ENCODE assay signal across 29 cellular contexts in the genomic region with DNA sequence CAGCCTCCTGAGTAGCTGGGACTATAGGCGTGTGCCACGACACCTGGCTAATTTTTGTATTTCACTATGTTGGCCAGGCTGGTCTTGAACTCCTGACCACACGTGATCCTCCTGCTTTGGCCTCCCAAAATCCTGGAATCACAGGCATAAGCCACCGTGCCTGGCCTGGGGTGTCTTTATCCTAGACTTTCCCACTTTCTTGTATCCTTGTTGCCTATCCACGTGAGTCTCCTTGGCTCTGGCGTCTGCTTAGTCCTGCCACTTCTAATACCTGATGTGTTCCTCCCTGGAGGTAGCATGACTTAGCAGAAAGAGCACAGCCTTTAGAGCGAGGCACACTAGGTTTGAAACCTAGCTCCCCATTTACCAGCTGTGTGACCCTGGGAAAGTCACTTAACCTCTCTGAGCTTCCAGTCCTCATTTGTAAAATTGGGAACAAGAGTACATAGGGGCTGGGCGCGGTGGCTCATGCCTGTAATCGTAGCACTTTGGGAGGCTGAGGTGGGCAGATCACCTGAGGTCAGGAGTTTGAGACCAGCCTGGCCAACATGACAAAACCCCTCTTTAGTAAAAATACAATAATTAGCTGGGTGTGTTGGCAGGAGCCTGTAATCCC.
"Had no signal": no experiment of that assay in that cellular context is flagged by ENCODE, and none has a peak within 500 bp of the region (broad histone marks: within the 10 kb centered on the region; RNA-seq: fewer than 3 reads in every experiment).

No MANE protein-coding gene starts in this region.

- H3K27ac ChIP-seq: KMS-11, Peyer's patch, SJSA1 had no signal

- H3K9ac ChIP-seq: KMS-11, SK-N-SH had no signal

- H3K9me3 ChIP-seq: Peyer's patch, SJSA1 had no signal

- H3K4me2 ChIP-seq: KMS-11, SK-N-SH had no signal

- H3K36me3 ChIP-seq: SJSA1 had no signal

- DNase-seq: activated CD4-positive, alpha-beta memory T cell treated with anti-CD3 and anti-CD28 coated beads for 36 hours; activated CD4-positive, alpha-beta T cell treated with anti-CD3 and anti-CD28 coated beads, Interleukin-2, amount 10 ng/mL, durations not matched to agents 7 days and 5 days; activated CD8-positive, alpha-beta memory T cell treated with anti-CD3 and anti-CD28 coated beads, Interleukin-2, amount 50 U/mL, for 4 hours; activated gamma-delta T cell treated with Interleukin-2 at 50 U/mL for 16 hours; activated naive CD4-positive, alpha-beta T cell treated with anti-CD3 and anti-CD28 coated beads for 36 hours; activated T-cell treated with anti-CD3 and anti-CD28 coated beads for 4 hours; activated T-cell treated with anti-CD3 and anti-CD28 coated beads, Interleukin-2, amount 50 U/mL, for 4 hours; anterior cingulate cortex; caudate nucleus; MM.1S; MV-4-11; NCI-H1092; NCI-H1436 treated with DMSO at 0.1 percent for 48 hours; NCI-H1694 treated with DMSO at 0.1 percent for 48 hours; NCI-H2029; NCI-H510A; NCI-H526; NCI-H748 treated with DMSO at 0.1 percent for 48 hours; NK-92 treated with Interleukin-12 subunit alpha and Interleukin-12 subunit beta, amount 100 ng/mL, for 24 hours; PC-3; Peyer's patch; RPMI8226; SHP77 treated with DMSO at 0.1 percent for 48 hours; SK-N-SH had no signal

- H3K4me1 ChIP-seq: Peyer's patch, SJSA1 had no signal

- ATAC-seq: activated naive CD4-positive, alpha-beta T cell treated with anti-CD3 and anti-CD28 coated beads, Interleukin-2, amount 50 U/mL, for 72 hours; activated T-cell treated with anti-CD3 and anti-CD28 coated beads, Interleukin-2, amount 50 U/mL, for 4 hours; PC-3 had no signal

- FAIRE-seq: bronchial epithelial cell, TTC549 had no signal

- H3K27me3 ChIP-seq: Peyer's patch, SJSA1 had no signal

- H3K4me3 ChIP-seq: Peyer's patch, SJSA1 had no signal
